ENCODE assay signal across 8 cellular contexts in the genomic region with DNA sequence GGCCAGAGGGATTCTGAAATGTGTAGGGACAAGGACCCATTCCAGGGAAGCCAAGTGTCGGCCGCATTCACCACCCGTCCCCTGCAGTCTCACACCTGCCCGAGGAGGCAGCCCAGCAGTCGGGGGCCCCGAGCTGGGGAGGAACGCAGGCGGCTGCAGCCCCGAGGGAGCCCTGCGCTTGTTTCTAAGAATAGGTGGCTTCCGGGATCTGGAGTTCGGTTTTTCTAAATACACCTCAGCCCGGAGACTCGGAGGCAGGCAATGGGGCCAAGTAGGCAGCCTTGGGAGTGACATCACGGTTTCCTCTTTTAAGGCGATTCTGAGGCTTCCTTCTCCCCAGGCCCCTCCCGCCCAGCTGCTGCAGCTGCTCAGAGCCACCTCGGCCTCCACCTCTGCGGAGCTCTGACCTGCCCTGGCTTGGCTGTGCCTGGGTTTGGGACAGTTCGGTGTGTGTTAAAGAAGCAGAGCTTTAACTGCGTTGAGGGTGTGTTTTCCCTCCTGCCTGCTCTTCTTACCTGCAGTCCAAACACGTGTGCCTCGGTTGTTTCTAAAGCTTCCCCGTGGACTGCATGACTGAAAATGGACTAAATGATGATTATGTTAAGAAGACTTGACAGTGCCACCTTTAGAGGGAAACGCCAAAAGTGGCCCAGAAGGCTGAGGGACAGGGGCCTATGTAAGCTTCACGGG.
A peak's percentile ranks its signal among the peaks of the same experiment; 100 is the strongest.
DNase-seq lines count a peak whose midpoint lies in the region; ATAC-seq and TF ChIP-seq lines count a peak whose summit lies in the region.

No MANE protein-coding gene starts in this region.

- H3K27ac ChIP-seq in HL-60 (replicated peaks) = no peak overlapping the region

- DNase-seq in COLO668 (lab: John Stamatoyannopoulos, UW; ENCODE audit: unreplicated experiment) = peak; percentile 62
- DNase-seq in HL-60 (ENCODE audit: low read depth in 1 of 2, low spot score in 1 of 2) = peak; percentile 21 to 71
- peak; percentile 12 for DNase-seq in pons (ENCODE audit: low spot score)
- no peak for DNase-seq in midbrain (lab: John Stamatoyannopoulos, UW)
- DNase-seq in GM19240 (ENCODE audit: insufficient read length, low spot score) = no peak
- DNase-seq in SHP77 treated with DMSO at 0.1 percent for 48 hours (lab: John Stamatoyannopoulos, UW) = no peak

- H3K4me3 ChIP-seq in HL-60 (replicated peaks; ENCODE audit: insufficient read depth, low read length) = no peak overlapping the region

- ATAC-seq in GM21367 (IDR thresholded peaks at IDR 0.05; ENCODE audit: unreplicated experiment) (peak; percentile 72), esophagus mucosa (peak; percentile 42)

- TF ChIP-seq CTCF in HL-60 (IDR thresholded peaks at IDR 0.05; ENCODE audit: insufficient read depth, low read length) = no peak

- no peaks in the 10 kb centered on the region for H3K27me3 ChIP-seq in HL-60 (ENCODE audit: insufficient read depth, poor library complexity, severe bottlenecking)

Comparison
In these comparisons a context has a peak if more than half of its experiments do, and no peak if none do; other contexts are left out.
1. DNase-seq: peak in COLO668 (single experiment), HL-60 (2 of 2) and pons (single experiment); none in midbrain (single experiment), GM19240 (single experiment) and SHP77 treated with DMSO at 0.1 percent for 48 hours (single experiment).